1 cellular context compared by ENCODE assay signal in the genomic region with DNA sequence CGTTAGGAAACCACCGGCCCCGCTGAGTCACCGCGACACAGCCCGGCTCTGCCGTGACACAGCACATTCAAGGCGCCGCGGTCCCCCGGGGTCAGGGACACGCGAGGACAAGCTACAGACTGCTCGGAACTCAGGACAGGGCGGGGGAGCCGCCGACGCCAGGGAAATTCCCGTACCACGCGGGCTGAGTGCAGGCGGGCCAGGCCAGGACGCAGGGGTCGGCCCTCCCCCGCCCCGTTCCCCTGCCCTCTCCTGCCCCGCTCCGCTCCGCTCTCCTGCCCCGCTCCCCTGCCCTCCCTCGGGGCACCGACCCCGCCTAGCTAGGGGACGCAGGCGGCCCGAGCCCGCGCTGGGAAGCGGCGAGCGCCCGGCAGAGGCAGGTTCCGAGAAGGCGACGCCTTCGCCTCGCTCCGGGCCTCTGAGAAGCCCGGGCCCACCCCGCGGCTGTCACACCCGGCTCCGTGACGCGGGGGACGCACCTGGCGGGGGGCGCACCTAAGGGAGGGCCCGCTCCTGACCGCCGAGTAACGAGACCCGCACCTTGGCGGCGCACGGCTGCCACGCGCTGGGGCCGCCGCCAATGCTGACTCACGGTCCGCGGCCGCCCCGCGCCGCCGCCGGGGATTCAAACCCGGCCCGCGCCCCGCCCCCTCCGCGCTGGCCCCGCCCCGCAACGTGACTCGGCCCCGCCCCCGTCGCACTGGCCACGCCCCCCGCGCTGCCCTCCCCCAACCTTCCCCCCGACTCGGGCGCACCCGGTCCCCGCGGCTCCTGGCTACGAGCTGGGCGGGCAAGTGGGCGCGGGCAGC.
TF ChIP-seq lines count a peak whose summit lies in the region.

No MANE protein-coding gene starts in this region.

TF ChIP-seq in K562, 482 proteins besides CTCF, POLR2A, EP300 and RAD21 (continued from another document):
- TF ChIP-seq GTF2F1 (IDR thresholded peaks at IDR 0.05; ENCODE audit: low read depth, low read length): no peak
- no peak for TF ChIP-seq ZNF778 (CRISPR knock-in tag; IDR thresholded peaks at IDR 0.05)
- no peak for TF ChIP-seq PYGO2 (tag; IDR thresholded peaks at IDR 0.05)
- TF ChIP-seq NFYB (IDR thresholded peaks at IDR 0.05; ENCODE audit: extremely low read depth, insufficient read length): no peak
- 0 out of 2 replicates have a peak, but pooled peaks have one; percentile 57 for TF ChIP-seq ELF2 (CRISPR knock-in tag; IDR thresholded peaks at IDR 0.05)
- peak in 1 of 2 experiments; percentile 61; a peak in 2 of 4 replicates for TF ChIP-seq ZNF639 (CRISPR knock-in tag; conservative IDR thresholded peaks at IDR 0.05 in 1 of 2, IDR thresholded peaks at IDR 0.05 in 1 of 2)
- TF ChIP-seq ZNF668 (CRISPR knock-in tag; IDR thresholded peaks at IDR 0.05): no peak
- peak; percentile 33; the same call in 1 of the 2 replicates for TF ChIP-seq XRCC5 (IDR thresholded peaks at IDR 0.05; ENCODE audit: low read depth, low read length)
- peak; percentile 99 for TF ChIP-seq MAFG (tag; conservative IDR thresholded peaks at IDR 0.05)
- TF ChIP-seq ZNF583 (CRISPR knock-in tag; IDR thresholded peaks at IDR 0.05): no peak
- TF ChIP-seq SP2 (IDR thresholded peaks at IDR 0.05; ENCODE audit: extremely low read depth, low read depth, low read length, poor library complexity, severe bottlenecking): no peak
- no peak for TF ChIP-seq E2F3 (CRISPR knock-in tag; IDR thresholded peaks at IDR 0.05)
- TF ChIP-seq ZNF3 (CRISPR knock-in tag; IDR thresholded peaks at IDR 0.05): no peak
- no peak for TF ChIP-seq STAT5B (CRISPR knock-in tag; IDR thresholded peaks at IDR 0.05)
- TF ChIP-seq ARID4B (CRISPR knock-in tag; IDR thresholded peaks at IDR 0.05): peak; percentile 93
- no peak for TF ChIP-seq POLR3G (IDR thresholded peaks at IDR 0.05; ENCODE audit: extremely low read depth, insufficient read length, insufficient replicate concordance)
- TF ChIP-seq HDAC3 (IDR thresholded peaks at IDR 0.05; ENCODE audit: borderline replicate concordance, partially characterized antibody): no peak
- TF ChIP-seq THRA (IDR thresholded peaks at IDR 0.05): peak; percentile 95
- TF ChIP-seq POLR2B (IDR thresholded peaks at IDR 0.05; ENCODE audit: low read depth, partially characterized antibody): peak; percentile 54
- no peak for TF ChIP-seq ZNF830 (CRISPR knock-in tag; IDR thresholded peaks at IDR 0.05)
- TF ChIP-seq THAP7 (CRISPR knock-in tag; IDR thresholded peaks at IDR 0.05): no peak
- TF ChIP-seq TAF15 (IDR thresholded peaks at IDR 0.05; ENCODE audit: low read depth, low read length): no peak
- no peak for TF ChIP-seq CBX8 (IDR thresholded peaks at IDR 0.05; ENCODE audit: borderline replicate concordance, extremely low read depth, low read depth, low read length, poor library complexity, severe bottlenecking)
- TF ChIP-seq, protein P1, sequence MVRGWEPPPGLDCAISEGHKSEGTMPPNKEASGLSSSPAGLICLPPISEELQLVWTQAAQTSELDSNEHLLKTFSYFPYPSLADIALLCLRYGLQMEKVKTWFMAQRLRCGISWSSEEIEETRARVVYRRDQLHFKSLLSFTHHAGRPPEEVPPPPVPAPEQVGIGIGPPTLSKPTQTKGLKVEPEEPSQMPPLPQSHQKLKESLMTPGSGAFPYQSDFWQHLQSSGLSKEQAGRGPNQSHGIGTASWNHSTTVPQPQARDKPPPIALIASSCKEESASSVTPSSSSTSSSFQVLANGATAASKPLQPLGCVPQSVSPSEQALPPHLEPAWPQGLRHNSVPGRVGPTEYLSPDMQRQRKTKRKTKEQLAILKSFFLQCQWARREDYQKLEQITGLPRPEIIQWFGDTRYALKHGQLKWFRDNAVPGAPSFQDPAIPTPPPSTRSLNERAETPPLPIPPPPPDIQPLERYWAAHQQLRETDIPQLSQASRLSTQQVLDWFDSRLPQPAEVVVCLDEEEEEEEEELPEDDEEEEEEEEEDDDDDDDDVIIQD (CRISPR knock-in tag; IDR thresholded peaks at IDR 0.05): no peak
- no peak for TF ChIP-seq FOXA1 (IDR thresholded peaks at IDR 0.05; ENCODE audit: borderline replicate concordance)
- TF ChIP-seq CCNT2 (IDR thresholded peaks at IDR 0.05; ENCODE audit: borderline replicate concordance, extremely low read depth, insufficient read length, low read depth, low read length): peak; percentile 91
- peak; percentile 85 for TF ChIP-seq SMARCE1 (IDR thresholded peaks at IDR 0.05)
- TF ChIP-seq U2AF2 (optimal IDR thresholded peaks at IDR 0.05; ENCODE audit: low read depth, low read length): no peak
- no peak for TF ChIP-seq THRAP3 (IDR thresholded peaks at IDR 0.05; ENCODE audit: borderline replicate concordance)
- 0 out of 2 replicates have a peak, but pooled peaks have one; percentile 67 for TF ChIP-seq MYNN (IDR thresholded peaks at IDR 0.05)
- no peak for TF ChIP-seq MYNN (CRISPR knock-in tag; IDR thresholded peaks at IDR 0.05)
- TF ChIP-seq MBD2 (IDR thresholded peaks at IDR 0.05; ENCODE audit: borderline replicate concordance, low read depth): peak; percentile 16; the same call in 1 of the 2 replicates
- TF ChIP-seq FOXK2 (conservative IDR thresholded peaks at IDR 0.05 in 1 of 2, IDR thresholded peaks at IDR 0.05 in 1 of 2; ENCODE audit: low read depth in 2 of 2): peak; percentile 51 to 54; a peak in 3 of 4 replicates
- TF ChIP-seq HNRNPK (IDR thresholded peaks at IDR 0.05; ENCODE audit: low read depth, low read length, poor library complexity, severe bottlenecking): peak; percentile 79
